In the genomic region with DNA sequence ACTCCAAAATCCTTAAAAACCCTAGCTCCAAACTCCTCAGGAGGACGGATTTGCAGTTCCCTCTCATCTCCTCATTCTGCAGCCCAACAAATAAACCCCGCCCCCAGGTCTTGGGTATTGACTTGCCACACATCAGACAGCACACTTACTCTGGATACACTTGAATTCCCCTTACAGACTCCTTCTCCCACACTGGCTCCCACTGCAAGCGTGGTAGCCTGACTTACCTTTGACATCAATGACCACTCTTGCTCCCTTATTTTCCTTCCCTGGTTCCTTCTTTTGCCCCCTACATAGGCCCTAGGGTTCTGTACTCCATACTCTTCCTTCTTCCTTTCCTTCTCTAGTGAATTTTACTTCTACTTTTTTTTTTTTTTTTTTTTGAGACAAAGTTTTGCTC, we compare ENCODE assay signal across 1 cellular context.
TF ChIP-seq lines count a peak whose summit lies in the region.

No MANE protein-coding gene starts in this region.

TF ChIP-seq in GM23338, 12 proteins besides CTCF, POLR2A, EP300 and RAD21 (continued from another document):
- TF ChIP-seq ZNF462 (CRISPR knock-in tag; IDR thresholded peaks at IDR 0.05), result no peak
- TF ChIP-seq, protein P1, sequence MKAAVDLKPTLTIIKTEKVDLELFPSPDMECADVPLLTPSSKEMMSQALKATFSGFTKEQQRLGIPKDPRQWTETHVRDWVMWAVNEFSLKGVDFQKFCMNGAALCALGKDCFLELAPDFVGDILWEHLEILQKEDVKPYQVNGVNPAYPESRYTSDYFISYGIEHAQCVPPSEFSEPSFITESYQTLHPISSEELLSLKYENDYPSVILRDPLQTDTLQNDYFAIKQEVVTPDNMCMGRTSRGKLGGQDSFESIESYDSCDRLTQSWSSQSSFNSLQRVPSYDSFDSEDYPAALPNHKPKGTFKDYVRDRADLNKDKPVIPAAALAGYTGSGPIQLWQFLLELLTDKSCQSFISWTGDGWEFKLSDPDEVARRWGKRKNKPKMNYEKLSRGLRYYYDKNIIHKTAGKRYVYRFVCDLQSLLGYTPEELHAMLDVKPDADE (IDR thresholded peaks at IDR 0.05), result no peak
- TF ChIP-seq EZH2 (IDR thresholded peaks at IDR 0.05; ENCODE audit: low read depth, unreplicated experiment), result no peak
- TF ChIP-seq REST (IDR thresholded peaks at IDR 0.05; ENCODE audit: unreplicated experiment), result no peak
- TF ChIP-seq EZH2phosphoT487 (IDR thresholded peaks at IDR 0.05; ENCODE audit: unreplicated experiment), result no peak
- no peak for TF ChIP-seq POLR2AphosphoS5 (IDR thresholded peaks at IDR 0.05; ENCODE audit: low read depth)
